ENCODE assay signal across 1 cellular context in genomic region chr7:107494315-107494751, GRCh38.
TF ChIP-seq lines count a peak whose summit lies in the region.

No MANE protein-coding gene starts in this region.

TF ChIP-seq in K562, 482 proteins besides CTCF, POLR2A, EP300 and RAD21 (continued from another document):
- TF ChIP-seq MNT (conservative IDR thresholded peaks at IDR 0.05), result no peak
- no peak for TF ChIP-seq CHCHD3 (CRISPR knock-in tag; IDR thresholded peaks at IDR 0.05)
- no peak for TF ChIP-seq ZNF274 (IDR thresholded peaks at IDR 0.05; ENCODE audit: borderline replicate concordance, low read depth, low read length)
- no peak for TF ChIP-seq EWSR1 (IDR thresholded peaks at IDR 0.05; ENCODE audit: borderline replicate concordance, low read depth, partially characterized antibody)
- no peak for TF ChIP-seq ARID3A (IDR thresholded peaks at IDR 0.05; ENCODE audit: borderline replicate concordance, low read depth, low read length)
- no peak for TF ChIP-seq NR2C2 (CRISPR knock-in tag; IDR thresholded peaks at IDR 0.05)
- no peak for TF ChIP-seq NR2C2 (tag; IDR thresholded peaks at IDR 0.05)
- no peak for TF ChIP-seq DLX4 (CRISPR knock-in tag; IDR thresholded peaks at IDR 0.05)
- peak; percentile 61 to 74; a peak in 3 of 4 replicates for TF ChIP-seq FOXA3 (CRISPR knock-in tag; conservative IDR thresholded peaks at IDR 0.05 in 1 of 2, IDR thresholded peaks at IDR 0.05 in 1 of 2)
- no peak for TF ChIP-seq ZNF778 (CRISPR knock-in tag; IDR thresholded peaks at IDR 0.05)
- no peak for TF ChIP-seq LCOR (CRISPR knock-in tag; IDR thresholded peaks at IDR 0.05)
- peak; percentile 80 for TF ChIP-seq MEF2D (tag; conservative IDR thresholded peaks at IDR 0.05; ENCODE audit: low read depth)
- TF ChIP-seq FOXA1 (IDR thresholded peaks at IDR 0.05; ENCODE audit: borderline replicate concordance), result 0 out of 2 replicates have a peak, but pooled peaks have one; percentile 34
- TF ChIP-seq CLOCK (CRISPR knock-in tag; IDR thresholded peaks at IDR 0.05; ENCODE audit: borderline replicate concordance), result no peak
- no peak for TF ChIP-seq KDM4B (IDR thresholded peaks at IDR 0.05; ENCODE audit: borderline replicate concordance in 2 of 2, low read depth in 1 of 2)
- TF ChIP-seq JUND (IDR thresholded peaks at IDR 0.05; ENCODE audit: borderline replicate concordance, low read depth, low read length), result no peak
- TF ChIP-seq JUND (tag; IDR thresholded peaks at IDR 0.05; ENCODE audit: borderline replicate concordance, low read depth, low read length), result no peak
- TF ChIP-seq ILF3 (IDR thresholded peaks at IDR 0.05; ENCODE audit: borderline replicate concordance), result no peak
- TF ChIP-seq RNF219 (CRISPR knock-in tag; IDR thresholded peaks at IDR 0.05), result no peak
- no peak for TF ChIP-seq ZNF24 (IDR thresholded peaks at IDR 0.05)
- TF ChIP-seq SRSF3 (IDR thresholded peaks at IDR 0.05; ENCODE audit: insufficient read depth, low read length), result no peak
- no peak for TF ChIP-seq NELFE (IDR thresholded peaks at IDR 0.05; ENCODE audit: insufficient read depth, insufficient read length)
- TF ChIP-seq E2F6 (IDR thresholded peaks at IDR 0.05; ENCODE audit: borderline replicate concordance in 1 of 2, extremely low read depth in 1 of 2, insufficient read depth in 1 of 2, insufficient read length in 1 of 2, low read depth in 1 of 2, low read length in 1 of 2, poor library complexity in 1 of 2, severe bottlenecking in 1 of 2), result no peak
- TF ChIP-seq ZBTB33 (CRISPR knock-in tag; IDR thresholded peaks at IDR 0.05), result no peak
